ENCODE assay signal across 19 cellular contexts in genomic region chr6:2608508-2608907, GRCh38.
A peak's percentile ranks its signal among the peaks of the same experiment; 100 is the strongest.
DNase-seq lines count a peak whose midpoint lies in the region; ATAC-seq and TF ChIP-seq lines count a peak whose summit lies in the region.
"Had no signal": no experiment of that assay in that cellular context is flagged by ENCODE, and none has a peak within 500 bp of the region (broad histone marks: within the 10 kb centered on the region; RNA-seq: fewer than 3 reads in every experiment).

No MANE protein-coding gene starts in this region.

- DNase-seq in LNCaP clone FGC (ENCODE audit: low read depth) (peak; percentile 76), brain pericyte (ENCODE audit: low read depth, low spot score) (peak; percentile 49), sciatic nerve (ENCODE audit: low spot score) (no peak), OCI-M1 (lab: John Stamatoyannopoulos, UW) (no peak), Ammon's horn (ENCODE audit: low spot score) (no peak)
- DNase-seq: 8988T; ACHN; CD4-positive, alpha-beta T cell; CD8-positive, alpha-beta T cell; COR-L47; DMS 273 treated with DMSO at 0.1 percent for 48 hours; DMS153; DMS53; DMS79; DND-41; EL; GDM1 had no signal

- intact Hi-C loops in sciatic nerve (cut with DNase I) = no loop called here

- TF ChIP-seq CTCF in LNCaP clone FGC (IDR thresholded peaks at IDR 0.05; ENCODE audit: control insufficient read depth, extremely low read depth, insufficient read depth) = no peak

- peak; percentile 51 for ATAC-seq in sciatic nerve
- ATAC-seq: CD8-positive, alpha-beta T cell; GM12878 had no signal

- H3K4me3 ChIP-seq in LNCaP clone FGC (ENCODE audit: low read depth, low read length) = no peak overlapping the region
- H3K4me3 ChIP-seq: BLaER1 treated with 17β-estradiol and CSF1 and Interleukin-3, amounts not matched to agents 10 nM and 100 nM; GM12878 had no signal

Comparison
In these comparisons a context has a peak if more than half of its experiments do, and no peak if none do; other contexts are left out.
1. DNase-seq: peak in LNCaP clone FGC (single experiment) and brain pericyte (single experiment); none in sciatic nerve (single experiment), OCI-M1 (single experiment) and Ammon's horn (single experiment).